ENCODE assay signal across 11 cellular contexts in genomic region chr12:47318963-47319362, GRCh38.
"Had no signal": no experiment of that assay in that cellular context is flagged by ENCODE, and none has a peak within 500 bp of the region (broad histone marks: within the 10 kb centered on the region; RNA-seq: fewer than 3 reads in every experiment).

No MANE protein-coding gene starts in this region.

- DNase-seq: activated CD4-positive, alpha-beta T cell treated with anti-CD3 and anti-CD28 coated beads for 36 hours; activated CD8-positive, alpha-beta memory T cell treated with anti-CD3 and anti-CD28 coated beads for 24 hours; activated gamma-delta T cell; esophagus squamous epithelium; foreskin fibroblast; left colon; occipital lobe; SW 1271; T-helper 9 cell had no signal

- H3K27me3 Mint-ChIP-seq: activated CD4-positive, alpha-beta T cell treated with anti-CD3 and anti-CD28 coated beads for 36 hours had no signal

- H3K4me3 Mint-ChIP-seq: activated CD4-positive, alpha-beta T cell treated with anti-CD3 and anti-CD28 coated beads for 36 hours; nephron had no signal

- H3K27ac Mint-ChIP-seq: activated CD4-positive, alpha-beta T cell treated with anti-CD3 and anti-CD28 coated beads for 36 hours; nephron had no signal

- ATAC-seq: activated CD4-positive, alpha-beta T cell treated with anti-CD3 and anti-CD28 coated beads for 36 hours; left colon; sciatic nerve had no signal
